Comparison of ENCODE assay signal across 33 cellular contexts in genomic region chr13:50550151-50550550, GRCh38.
"Had no signal": no experiment of that assay in that cellular context is flagged by ENCODE, and none has a peak within 500 bp of the region (broad histone marks: within the 10 kb centered on the region; RNA-seq: fewer than 3 reads in every experiment).

No MANE protein-coding gene starts in this region.

- H3K36me3 ChIP-seq: adrenal gland, cardiac muscle cell had no signal

- H3K9me3 ChIP-seq: adrenal gland had no signal

- FAIRE-seq: bronchial epithelial cell, TTC549 had no signal

- H3K27ac ChIP-seq: adrenal gland, cardiac muscle cell, VCaP had no signal

- H3K4me3 ChIP-seq: adrenal gland, cardiac muscle cell had no signal

- H3K4me1 ChIP-seq: adrenal gland had no signal

- ATAC-seq: activated CD8-positive, alpha-beta T cell treated with anti-CD3 and anti-CD28 coated beads for 36 hours; activated naive CD4-positive, alpha-beta T cell treated with anti-CD3 and anti-CD28 coated beads, Interleukin-2, amount 50 U/mL, for 72 hours; activated T-cell treated with anti-CD3 and anti-CD28 coated beads, Interleukin-2, amount 50 U/mL, for 4 hours; activated T-cell treated with anti-CD3 and anti-CD28 coated beads, Interleukin-2, amount 50 U/mL, for 72 hours; activated T-helper 17 cell treated with anti-CD3 and anti-CD28 coated beads, Interleukin-2, amount 50 U/mL, for 72 hours had no signal

- H3K27me3 ChIP-seq: adrenal gland, cardiac muscle cell had no signal

- DNase-seq: activated B cell treated with CpG ODN at 0.5 μM for 24 hours; activated CD4-positive, alpha-beta memory T cell treated with anti-CD3 and anti-CD28 coated beads for 36 hours; activated CD4-positive, alpha-beta T cell treated with anti-CD3 and anti-CD28 coated beads for 4 hours; activated CD4-positive, alpha-beta T cell treated with anti-CD3 and anti-CD28 coated beads, Interleukin-2, amount 10 ng/mL, durations not matched to agents 24 days and 14 days; activated CD4-positive, alpha-beta T cell treated with anti-CD3 and anti-CD28 coated beads, Interleukin-2, amount 50 U/mL, for 1 hour; activated CD4-positive, alpha-beta T cell treated with anti-CD3 and anti-CD28 coated beads, Interleukin-2, amount 50 U/mL, for 4 hours; activated CD4-positive, CD25-positive, alpha-beta regulatory T cell treated with anti-CD3 and anti-CD28 coated beads, Interleukin-2, amount 50 U/mL, for 72 hours; activated CD8-positive, alpha-beta memory T cell treated with anti-CD3 and anti-CD28 coated beads, Interleukin-2, amount 50 U/mL, for 4 hours; activated CD8-positive, alpha-beta T cell treated with anti-CD3 and anti-CD28 coated beads for 36 hours; activated effector memory CD4-positive, alpha-beta T cell treated with anti-CD3 and anti-CD28 coated beads, Interleukin-2, amount 50 U/mL, for 16 hours; activated gamma-delta T cell treated with Interleukin-2 at 50 U/mL for 16 hours; activated naive CD4-positive, alpha-beta T cell; activated naive CD4-positive, alpha-beta T cell treated with anti-CD3 and anti-CD28 coated beads for 36 hours; activated naive CD4-positive, alpha-beta T cell treated with anti-CD3 and anti-CD28 coated beads, Interleukin-2, amount 50 U/mL, for 16 hours; activated naive CD8-positive, alpha-beta T cell treated with anti-CD3 and anti-CD28 coated beads for 36 hours; activated T-cell treated with anti-CD3 and anti-CD28 coated beads for 4 hours; activated T-cell treated with anti-CD3 and anti-CD28 coated beads, Interleukin-2, amount 50 U/mL, for 1 hour; activated T-cell treated with anti-CD3 and anti-CD28 coated beads, Interleukin-2, amount 50 U/mL, for 4 hours; activated T-cell treated with anti-CD3 and anti-CD28 coated beads, Interleukin-2, amount 50 U/mL, for 72 hours; adrenal gland; amniotic stem cell; aorta; caudate nucleus; cerebellar nuclear complex; T-helper 1 cell; T-helper 2 cell; T-helper 9 cell had no signal
